8 cellular contexts compared by ENCODE assay signal in genomic region chr19:40055049-40055448, GRCh38. TPM values are rescaled to one million over a fixed set of nuclear protein-coding genes. Genes with fewer than 3 reads are reported as not detected.
A peak's percentile ranks its signal among the peaks of the same experiment; 100 is the strongest.
DNase-seq lines count a peak whose midpoint lies in the region; ATAC-seq and TF ChIP-seq lines count a peak whose summit lies in the region.

No MANE protein-coding gene starts in this region.

- no peaks in the 10 kb centered on the region for H3K9me3 ChIP-seq in iPS-18c (ENCODE audit: control insufficient read depth, insufficient read depth, low read length)

- ATAC-seq in stimulated activated naive CD8-positive, alpha-beta T cell treated with anti-CD3 and anti-CD28 coated beads, Interleukin-15, amount 100 ng/mL, for 72 hours = no peak
- no peak for ATAC-seq in HG02798 (IDR thresholded peaks at IDR 0.05; ENCODE audit: poor library complexity, unreplicated experiment)
- no peak for ATAC-seq in GM18520 (IDR thresholded peaks at IDR 0.05; ENCODE audit: unreplicated experiment)

- peaks cover 6% of the 10 kb centered on the region for H3K27me3 Mint-ChIP-seq in HFFc6 (ENCODE audit: insufficient read depth)
- peaks cover 12% of the 10 kb centered on the region for H3K27me3 Mint-ChIP-seq in activated T-helper 1 cell treated with anti-CD3 and anti-CD28 coated beads, Interleukin-12 subunit alpha, Interleukin-12 subunit beta, Interleukin-2, Interleukin-4 antibody, amounts not matched to agents 30 ng/mL and 10 ng/mL and 1 ng/mL, durations not matched to agents 14 hours and 24 hours and 36 hours (ENCODE audit: insufficient read depth)
- H3K27me3 Mint-ChIP-seq in stimulated activated naive CD8-positive, alpha-beta T cell treated with anti-CD3 and anti-CD28 coated beads, Interleukin-15, amount 100 ng/mL, for 72 hours = peaks cover 13% of the 10 kb centered on the region

- DNase-seq in HFFc6 (no peak), SK-N-DZ (ENCODE audit: low spot score) (no peak), hippocampal formation (lab: John Stamatoyannopoulos, UW) (no peak)
- DNase-seq in activated T-helper 1 cell treated with anti-CD3 and anti-CD28 coated beads, Interleukin-12 subunit alpha, Interleukin-12 subunit beta, Interleukin-2, Interleukin-4 antibody, amounts not matched to agents 30 ng/mL and 10 ng/mL and 1 ng/mL, durations not matched to agents 14 hours and 24 hours and 36 hours (ENCODE audit: low spot score) = no peak
- DNase-seq in stimulated activated naive CD8-positive, alpha-beta T cell treated with anti-CD3 and anti-CD28 coated beads, Interleukin-15, amount 100 ng/mL, for 72 hours = no peak

- H3K27ac Mint-ChIP-seq in HFFc6 = no peak overlapping the region
- no peak overlapping the region for H3K27ac Mint-ChIP-seq in activated T-helper 1 cell treated with anti-CD3 and anti-CD28 coated beads, Interleukin-12 subunit alpha, Interleukin-12 subunit beta, Interleukin-2, Interleukin-4 antibody, amounts not matched to agents 30 ng/mL and 10 ng/mL and 1 ng/mL, durations not matched to agents 14 hours and 24 hours and 36 hours
- peak overlapping the region in 1 of 2 donors; percentile 98 for H3K27ac Mint-ChIP-seq in stimulated activated naive CD8-positive, alpha-beta T cell treated with anti-CD3 and anti-CD28 coated beads, Interleukin-15, amount 100 ng/mL, for 72 hours

- H3K4me1 Mint-ChIP-seq in HFFc6 (ENCODE audit: low read depth) = peaks cover 28% of the 10 kb centered on the region
- peaks cover 42% of the 10 kb centered on the region for H3K4me1 Mint-ChIP-seq in activated T-helper 1 cell treated with anti-CD3 and anti-CD28 coated beads, Interleukin-12 subunit alpha, Interleukin-12 subunit beta, Interleukin-2, Interleukin-4 antibody, amounts not matched to agents 30 ng/mL and 10 ng/mL and 1 ng/mL, durations not matched to agents 14 hours and 24 hours and 36 hours (ENCODE audit: low read depth)
- H3K4me1 Mint-ChIP-seq in stimulated activated naive CD8-positive, alpha-beta T cell treated with anti-CD3 and anti-CD28 coated beads, Interleukin-15, amount 100 ng/mL, for 72 hours = peaks cover 39% of the 10 kb centered on the region

- no peak for TF ChIP-seq CTCF in HFFc6 (IDR thresholded peaks at IDR 0.05)

- H3K4me3 ChIP-seq in iPS-18c (ENCODE audit: insufficient read depth, low read depth, low read length) = peak overlapping the region; percentile 91

- H3K9me3 Mint-ChIP-seq in HFFc6 = peaks cover 44% of the 10 kb centered on the region
- H3K9me3 Mint-ChIP-seq in activated T-helper 1 cell treated with anti-CD3 and anti-CD28 coated beads, Interleukin-12 subunit alpha, Interleukin-12 subunit beta, Interleukin-2, Interleukin-4 antibody, amounts not matched to agents 30 ng/mL and 10 ng/mL and 1 ng/mL, durations not matched to agents 14 hours and 24 hours and 36 hours = peaks cover 47% of the 10 kb centered on the region
- H3K9me3 Mint-ChIP-seq in stimulated activated naive CD8-positive, alpha-beta T cell treated with anti-CD3 and anti-CD28 coated beads, Interleukin-15, amount 100 ng/mL, for 72 hours = peaks cover 20 to 21% of the 10 kb centered on the region in 2 donors

- peak overlapping the region; percentile 100 for H3K4me3 Mint-ChIP-seq in HFFc6
- H3K4me3 Mint-ChIP-seq in activated T-helper 1 cell treated with anti-CD3 and anti-CD28 coated beads, Interleukin-12 subunit alpha, Interleukin-12 subunit beta, Interleukin-2, Interleukin-4 antibody, amounts not matched to agents 30 ng/mL and 10 ng/mL and 1 ng/mL, durations not matched to agents 14 hours and 24 hours and 36 hours = peak overlapping the region; percentile 97
- peak overlapping the region; percentile 99 to 100 for H3K4me3 Mint-ChIP-seq in stimulated activated naive CD8-positive, alpha-beta T cell treated with anti-CD3 and anti-CD28 coated beads, Interleukin-15, amount 100 ng/mL, for 72 hours

- peaks cover 69% of the 10 kb centered on the region for H3K36me3 Mint-ChIP-seq in HFFc6 (ENCODE audit: low read depth)
- peaks cover 32% of the 10 kb centered on the region for H3K36me3 Mint-ChIP-seq in activated T-helper 1 cell treated with anti-CD3 and anti-CD28 coated beads, Interleukin-12 subunit alpha, Interleukin-12 subunit beta, Interleukin-2, Interleukin-4 antibody, amounts not matched to agents 30 ng/mL and 10 ng/mL and 1 ng/mL, durations not matched to agents 14 hours and 24 hours and 36 hours (ENCODE audit: low read depth)

- intact Hi-C loops in activated T-helper 1 cell treated with anti-CD3 and anti-CD28 coated beads, Interleukin-12 subunit alpha, Interleukin-12 subunit beta, Interleukin-2, Interleukin-4 antibody, amounts not matched to agents 30 ng/mL and 10 ng/mL and 1 ng/mL, durations not matched to agents 14 hours and 24 hours and 36 hours (cut with micrococcal nuclease) = no loop called here

RNA-seq across cellular contexts. Expression of gene ZNF780B, which starts 1.0 kb away (rescaled TPM):
- total RNA-seq in HFFc6 (2021; fragmentation: NEBNext Ultra II Directional; extraction: Animal tissue kit (Norgen Biotek cat#: 25700)) = 1 to 10 TPM; 7.3 to 9.9 (median 8.8) TPM
- total RNA-seq in activated T-helper 1 cell treated with anti-CD3 and anti-CD28 coated beads, Interleukin-12 subunit alpha, Interleukin-12 subunit beta, Interleukin-2, Interleukin-4 antibody, amounts not matched to agents 30 ng/mL and 10 ng/mL and 1 ng/mL, durations not matched to agents 14 hours and 24 hours and 36 hours = 25.8 and 29.0 TPM in 2 replicates
- polyA plus RNA-seq in SK-N-DZ (2014; cell fraction: cytosol; rRNA removed) = 10.8 and 31.1 TPM in 2 replicates
- 25.6 and 30.7 TPM in 2 replicates for polyA plus RNA-seq in SK-N-DZ (2014; cell fraction: nucleus; rRNA removed)

RNA-seq across cellular contexts. Expression of gene ZNF780A, which starts 35.7 kb away (rescaled TPM):
- total RNA-seq in HFFc6 (2021; fragmentation: NEBNext Ultra II Directional; extraction: Animal tissue kit (Norgen Biotek cat#: 25700)) = 10 to 100 TPM; 10.1 to 13.2 (median 11.3) TPM
- total RNA-seq in activated T-helper 1 cell treated with anti-CD3 and anti-CD28 coated beads, Interleukin-12 subunit alpha, Interleukin-12 subunit beta, Interleukin-2, Interleukin-4 antibody, amounts not matched to agents 30 ng/mL and 10 ng/mL and 1 ng/mL, durations not matched to agents 14 hours and 24 hours and 36 hours = 14.8 and 16.7 TPM in 2 replicates
- 22.4 and 23.9 TPM in 2 replicates for polyA plus RNA-seq in SK-N-DZ (2014; cell fraction: cytosol; rRNA removed)
- polyA plus RNA-seq in SK-N-DZ (2014; cell fraction: nucleus; rRNA removed) = 8.8 and 13.8 TPM in 2 replicates

RNA-seq across cellular contexts. Expression of gene ZNF546, which starts 58.2 kb away (rescaled TPM):
- 1 to 10 TPM; 1.8 to 2.7 (median 2.2) TPM for total RNA-seq in HFFc6 (2021; fragmentation: NEBNext Ultra II Directional; extraction: Animal tissue kit (Norgen Biotek cat#: 25700))
- 6.1 and 7.1 TPM in 2 replicates for total RNA-seq in activated T-helper 1 cell treated with anti-CD3 and anti-CD28 coated beads, Interleukin-12 subunit alpha, Interleukin-12 subunit beta, Interleukin-2, Interleukin-4 antibody, amounts not matched to agents 30 ng/mL and 10 ng/mL and 1 ng/mL, durations not matched to agents 14 hours and 24 hours and 36 hours
- polyA plus RNA-seq in SK-N-DZ (2014; cell fraction: cytosol; rRNA removed) = 2.2 and 4.3 TPM in 2 replicates
- 2.2 and 2.5 TPM in 2 replicates for polyA plus RNA-seq in SK-N-DZ (2014; cell fraction: nucleus; rRNA removed)
